8 cellular contexts compared by ENCODE assay signal in the genomic region with DNA sequence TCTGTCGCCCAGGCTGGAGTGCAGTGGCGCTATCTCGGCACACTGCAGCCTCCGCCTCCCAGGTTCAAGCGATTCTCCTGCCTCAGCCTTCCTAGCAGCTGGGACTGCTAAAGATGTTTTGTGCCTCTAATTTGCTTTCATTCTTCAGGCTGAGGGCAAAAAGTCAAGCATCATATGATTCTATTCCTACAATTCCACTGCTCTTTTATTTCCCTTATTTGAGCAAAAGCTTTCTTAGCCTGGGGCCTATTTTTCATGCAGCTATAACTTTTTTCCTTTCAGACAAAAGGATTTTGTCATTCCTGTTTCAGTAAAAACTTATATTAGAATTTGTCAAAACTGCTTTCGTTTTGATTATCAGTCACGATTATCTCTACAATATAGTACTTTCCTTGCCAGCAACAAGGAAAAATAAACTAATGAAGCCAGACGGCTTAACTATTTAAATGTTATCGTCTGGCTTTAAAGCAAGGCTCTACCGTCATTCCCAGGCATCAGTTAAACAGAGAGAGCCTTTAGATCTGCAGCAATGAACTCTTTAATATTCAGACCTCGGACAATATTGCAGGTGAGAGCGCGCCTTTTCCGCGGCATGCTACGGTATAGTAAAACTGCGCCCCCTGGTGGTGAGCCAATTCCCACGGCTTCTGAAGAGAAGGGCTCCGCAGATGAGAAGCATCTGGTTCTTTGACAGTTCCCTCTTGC. TPM values are rescaled to one million over a fixed set of nuclear protein-coding genes. Genes with fewer than 3 reads are reported as not detected.
DNase-seq lines count a peak whose midpoint lies in the region; ATAC-seq, FAIRE-seq and TF ChIP-seq lines count a peak whose summit lies in the region.

No MANE protein-coding gene starts in this region.

- in situ Hi-C loops in astrocyte of the cerebellum (cut with HindIII; ENCODE audit: low sequenced_read_pairs): no loop called here

- ATAC-seq in HG02938 (IDR thresholded peaks at IDR 0.05; ENCODE audit: unreplicated experiment): peak; percentile 27

- TF ChIP-seq POLR2A in GM12892 (IDR thresholded peaks at IDR 0.05; ENCODE audit: low read depth, low read length): no peak

- FAIRE-seq in GM12892 (lab: Jason Lieb, UNC): peak; percentile 56

- peak; percentile 32 for DNase-seq in GM12892 (ENCODE audit: insufficient read length)
- DNase-seq in NCI-H2029 (lab: John Stamatoyannopoulos, UW): peak; percentile 82
- peak; percentile 69 for DNase-seq in T-helper 22 cell (ENCODE audit: low read depth)
- DNase-seq in astrocyte of the cerebellum (ENCODE audit: low read depth): peak; percentile 60
- peak; percentile 58 to 76 for DNase-seq in hippocampal formation (lab: John Stamatoyannopoulos, UW)
- DNase-seq in skeletal muscle cell (ENCODE audit: low read depth): peak; percentile 28
- DNase-seq in cortex of kidney (lab: John Stamatoyannopoulos, UW): no peak

- TF ChIP-seq CTCF in astrocyte of the cerebellum (IDR thresholded peaks at IDR 0.05; ENCODE audit: low read depth, low read length, missing control alignments): peak; percentile 92

- H3K4me3 ChIP-seq in astrocyte of the cerebellum (ENCODE audit: low read depth, low read length) (peak overlapping the region; percentile 6), skeletal muscle cell (ENCODE audit: low read depth, low read length) (peak overlapping the region; percentile 13)

RNA-seq across cellular contexts. Expression of a gene that starts 1.4 kb away (rescaled TPM):
- polyA plus RNA-seq in GM12892 (2012; ENCODE audit: missing spikeins): 0.87 TPM
